Comparison of ENCODE assay signal across 16 cellular contexts in the genomic region with DNA sequence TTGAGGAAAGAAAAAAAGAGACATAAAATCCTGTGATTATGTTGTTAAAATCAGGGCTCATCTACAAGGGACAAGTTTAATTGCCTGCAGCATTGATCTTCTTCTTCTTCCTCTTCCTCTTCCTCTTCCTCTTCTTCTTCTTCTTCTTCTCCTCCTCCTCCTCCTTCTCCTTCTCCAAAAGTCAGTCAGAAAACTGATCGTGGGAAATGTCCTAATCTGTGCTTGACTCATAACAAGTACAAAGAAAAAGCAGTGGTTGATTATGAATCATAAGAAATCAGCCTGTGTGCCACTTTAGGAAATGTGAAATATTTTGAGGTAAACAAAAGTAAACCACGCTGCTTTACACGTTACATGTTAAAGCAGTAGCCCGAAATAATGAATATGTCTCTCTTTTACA. TPM values are rescaled to one million over a fixed set of nuclear protein-coding genes. Genes with fewer than 3 reads are reported as not detected.
DNase-seq lines count a peak whose midpoint lies in the region; ATAC-seq and TF ChIP-seq lines count a peak whose summit lies in the region.
"Had no signal": no experiment of that assay in that cellular context is flagged by ENCODE, and none has a peak within 500 bp of the region (broad histone marks: within the 10 kb centered on the region; RNA-seq: fewer than 3 reads in every experiment).

No MANE protein-coding gene starts in this region.

- H3K9me3 ChIP-seq in OCI-LY3 (ENCODE audit: insufficient read depth, low read length), result no peaks in the 10 kb centered on the region
- H3K9me3 ChIP-seq: Caco-2, left lung, stomach had no signal

- DNase-seq in GM03348 (ENCODE audit: low spot score), result peak; percentile 19
- peak; percentile 53 for DNase-seq in dedifferentiated amniotic fluid mesenchymal stem cell (ENCODE audit: extremely low spot score)
- DNase-seq in natural killer cell, result no peak
- DNase-seq in cerebellar nuclear complex (lab: John Stamatoyannopoulos, UW), result no peak
- DNase-seq: activated CD4-positive, alpha-beta T cell treated with anti-CD3 and anti-CD28 coated beads for 1 hour; Caco-2; left lung; NCI-H2227 treated with DMSO at 0.1 percent for 48 hours; posterior cingulate gyrus; stimulated activated CD4-positive, alpha-beta T cell treated with anti-CD3 and anti-CD28 coated beads, Interleukin-4, amount 100 ng/mL, for 1 hour; stomach had no signal

- TF ChIP-seq CTCF in OCI-LY3 (IDR thresholded peaks at IDR 0.05; ENCODE audit: low read depth, low read length) (no peak), natural killer cell (IDR thresholded peaks at IDR 0.05) (no peak)

- H3K4me3 ChIP-seq in OCI-LY3 (ENCODE audit: low read length), result no peak overlapping the region
- H3K4me3 ChIP-seq: left lung, stomach had no signal

- no peak overlapping the region for H3K9ac ChIP-seq in OCI-LY3 (ENCODE audit: low read length)

- no peaks in the 10 kb centered on the region for H3K79me2 ChIP-seq in OCI-LY3 (ENCODE audit: low read length)

- peaks cover 25% of the 10 kb centered on the region for H3K4me1 ChIP-seq in OCI-LY3 (ENCODE audit: low read length)

- peak overlapping the region; percentile 14 to 58 for H3K27ac Mint-ChIP-seq in natural killer cell
- H3K27ac Mint-ChIP-seq: activated T-helper 1 cell treated with anti-CD3 and anti-CD28 coated beads, Interleukin-12 subunit alpha, Interleukin-12 subunit beta, Interleukin-2, Interleukin-4 antibody, amounts not matched to agents 30 ng/mL and 10 ng/mL and 1 ng/mL, durations not matched to agents 14 hours and 24 hours and 36 hours had no signal

- no peak overlapping the region for H3K27ac ChIP-seq in OCI-LY3 (ENCODE audit: low read length)
- H3K27ac ChIP-seq: left lung, stomach had no signal

- no peaks in the 10 kb centered on the region for H3K27me3 Mint-ChIP-seq in natural killer cell (ENCODE audit: low read depth in 2 of 2)

- H3K4me1 Mint-ChIP-seq in natural killer cell, result peaks cover 25 to 26% of the 10 kb centered on the region in 2 donors

- intact Hi-C loops in natural killer cell (cut with micrococcal nuclease), result no loop called here

- no peaks in the 10 kb centered on the region for H3K27me3 ChIP-seq in OCI-LY3 (ENCODE audit: low read depth, low read length)
- H3K27me3 ChIP-seq: left lung, stomach had no signal

- H4K20me1 ChIP-seq in OCI-LY3 (ENCODE audit: insufficient read depth, low read length), result no peaks in the 10 kb centered on the region

- 0 out of 2 replicates have a peak overlapping the region, but pooled peaks have one; percentile 3 for H2AFZ ChIP-seq in OCI-LY3 (ENCODE audit: low read depth, low read length)

- H3K9me3 Mint-ChIP-seq in natural killer cell, result no peaks in the 10 kb centered on the region
- H3K9me3 Mint-ChIP-seq: activated T-helper 1 cell treated with anti-CD3 and anti-CD28 coated beads, Interleukin-12 subunit alpha, Interleukin-12 subunit beta, Interleukin-2, Interleukin-4 antibody, amounts not matched to agents 30 ng/mL and 10 ng/mL and 1 ng/mL, durations not matched to agents 14 hours and 24 hours and 36 hours had no signal

- H3K4me3 Mint-ChIP-seq in natural killer cell, result no peak overlapping the region
- H3K4me3 Mint-ChIP-seq: activated T-helper 1 cell treated with anti-CD3 and anti-CD28 coated beads, Interleukin-12 subunit alpha, Interleukin-12 subunit beta, Interleukin-2, Interleukin-4 antibody, amounts not matched to agents 30 ng/mL and 10 ng/mL and 1 ng/mL, durations not matched to agents 14 hours and 24 hours and 36 hours had no signal

- H3K36me3 ChIP-seq in OCI-LY3 (replicated peaks; ENCODE audit: low read depth, low read length), result no peaks in the 10 kb centered on the region
- H3K36me3 ChIP-seq: left lung, stomach had no signal

- ATAC-seq in natural killer cell, result peak in 1 of 3 donors; percentile 12
- no peak for ATAC-seq in HG03354 (IDR thresholded peaks at IDR 0.05; ENCODE audit: poor library complexity, severe bottlenecking, unreplicated experiment)
- ATAC-seq in HG03521 (IDR thresholded peaks at IDR 0.05; ENCODE audit: unreplicated experiment), result no peak
- ATAC-seq in GM18867 (IDR thresholded peaks at IDR 0.05; ENCODE audit: unreplicated experiment), result no peak
- ATAC-seq: left lung had no signal

- no peak overlapping the region for H3K4me2 ChIP-seq in OCI-LY3 (ENCODE audit: low read length)

- no peaks in the 10 kb centered on the region for H3K36me3 Mint-ChIP-seq in natural killer cell

RNA-seq across cellular contexts. Expression of gene ATP10D, which starts 2.7 kb away (rescaled TPM):
- total RNA-seq in natural killer cell, result 10 to 100 TPM; 19.8 to 79.3 (median 28.0) TPM

RNA-seq across cellular contexts. Expression of gene COMMD8, which starts 18.8 kb away (rescaled TPM):
- 10 to 100 TPM; 12.3 to 19.6 (median 13.1) TPM for total RNA-seq in natural killer cell

Comparison
In these comparisons a context has a peak if more than half of its experiments do, and no peak if none do; other contexts are left out.
1. DNase-seq: peak in GM03348 (single experiment) and dedifferentiated amniotic fluid mesenchymal stem cell (single experiment); none in natural killer cell (single experiment) and cerebellar nuclear complex (0 of 2).